Comparison of ENCODE assay signal across 13 cellular contexts in the genomic region with DNA sequence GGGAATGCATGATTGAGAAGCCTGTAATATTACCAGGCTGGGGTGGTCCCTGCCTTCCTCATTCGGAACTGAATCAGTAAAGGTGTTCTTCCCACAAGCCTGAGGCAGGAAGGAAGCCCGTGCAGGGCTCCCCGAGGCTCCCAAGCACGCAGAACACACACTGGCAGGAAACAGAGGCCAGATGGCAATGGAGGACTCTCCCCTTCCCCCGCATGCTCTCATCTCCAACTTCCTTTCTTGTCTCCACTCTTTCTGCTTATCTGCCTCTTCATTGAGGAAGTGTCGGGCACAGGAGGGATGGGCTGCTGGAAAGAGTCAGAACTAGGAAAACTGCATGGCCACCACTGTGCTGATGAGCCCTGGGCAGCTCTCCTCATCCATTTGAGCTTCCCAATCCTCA.
A peak's percentile ranks its signal among the peaks of the same experiment; 100 is the strongest.
DNase-seq lines count a peak whose midpoint lies in the region; ATAC-seq and TF ChIP-seq lines count a peak whose summit lies in the region.
"Had no signal": no experiment of that assay in that cellular context is flagged by ENCODE, and none has a peak within 500 bp of the region (broad histone marks: within the 10 kb centered on the region; RNA-seq: fewer than 3 reads in every experiment).

No MANE protein-coding gene starts in this region.

- H3K4me2 ChIP-seq in Karpas-422 (ENCODE audit: low read depth, low read length, poor library complexity, severe bottlenecking), result peak overlapping the region; percentile 74
- H3K4me2 ChIP-seq in osteoblast (ENCODE audit: insufficient read depth, low read length), result no peak overlapping the region

- peak overlapping the region; percentile 2; the same call in 1 of the 2 replicates for H2AFZ ChIP-seq in Karpas-422 (ENCODE audit: low read length)
- no peak overlapping the region for H2AFZ ChIP-seq in osteoblast (ENCODE audit: low read length)

- no peak for ATAC-seq in GM21360 (IDR thresholded peaks at IDR 0.05; ENCODE audit: unreplicated experiment)
- ATAC-seq: activated CD4-positive, alpha-beta T cell treated with anti-CD3 and anti-CD28 coated beads for 36 hours had no signal

- peak overlapping the region; percentile 79 for H3K9ac ChIP-seq in Karpas-422 (ENCODE audit: low read length)

- peaks cover 84% of the 10 kb centered on the region for H3K4me1 ChIP-seq in Karpas-422 (ENCODE audit: low read length)
- peaks cover 5% of the 10 kb centered on the region for H3K4me1 ChIP-seq in osteoblast (ENCODE audit: insufficient read depth, low read length)
- H3K4me1 ChIP-seq: suprapubic skin had no signal

- DNase-seq in NCI-H510A treated with DMSO at 0.1 percent for 48 hours (lab: John Stamatoyannopoulos, UW), result peak; percentile 90
- no peak for DNase-seq in NCI-H510A (lab: John Stamatoyannopoulos, UW)
- peak; percentile 62 for DNase-seq in Karpas-422
- peak; percentile 72 for DNase-seq in UCSD-AML1 (lab: John Stamatoyannopoulos, UW; ENCODE audit: unreplicated experiment)
- DNase-seq in osteoblast (ENCODE audit: insufficient read length, low spot score, missing footprints), result peak; percentile 57
- no peak for DNase-seq in stimulated activated naive CD4-positive, alpha-beta T cell (lab: John Stamatoyannopoulos, UW)
- DNase-seq in DMS153 (lab: John Stamatoyannopoulos, UW), result no peak
- DNase-seq: activated CD4-positive, alpha-beta T cell treated with anti-CD3 and anti-CD28 coated beads for 36 hours; effector CD4-positive, alpha-beta T cell; hypothalamus; naive B cell had no signal

- H3K79me2 ChIP-seq in Karpas-422 (ENCODE audit: low read length), result peaks cover 46% of the 10 kb centered on the region
- no peaks in the 10 kb centered on the region for H3K79me2 ChIP-seq in osteoblast (ENCODE audit: insufficient read depth, low read length)

- peak overlapping the region; percentile 94 for H3K27ac ChIP-seq in Karpas-422 (ENCODE audit: low read length)
- no peak overlapping the region for H3K27ac ChIP-seq in osteoblast (ENCODE audit: low read depth, low read length)
- H3K27ac ChIP-seq: suprapubic skin had no signal

- H3K4me3 ChIP-seq in Karpas-422 (ENCODE audit: low read length) (peak overlapping the region; percentile 72), osteoblast (ENCODE audit: insufficient read depth, low read length) (no peak overlapping the region)
- H3K4me3 ChIP-seq: suprapubic skin had no signal

- no peaks in the 10 kb centered on the region for H3K9me3 ChIP-seq in Karpas-422 (ENCODE audit: low read length)
- H3K9me3 ChIP-seq in osteoblast (ENCODE audit: low read depth, low read length), result no peaks in the 10 kb centered on the region
- H3K9me3 ChIP-seq: suprapubic skin had no signal

- H3K9me2 ChIP-seq in Karpas-422 (replicated peaks; ENCODE audit: insufficient read depth, low read length), result no peaks in the 10 kb centered on the region

- H4K20me1 ChIP-seq in Karpas-422 (ENCODE audit: insufficient read depth, low read depth, low read length) (no peaks in the 10 kb centered on the region), osteoblast (ENCODE audit: insufficient read depth, low read length) (no peaks in the 10 kb centered on the region)

- H3K36me3 ChIP-seq in Karpas-422 (ENCODE audit: insufficient read depth, low read length) (peaks cover 11% of the 10 kb centered on the region), osteoblast (ENCODE audit: insufficient read depth, low read length) (no peaks in the 10 kb centered on the region)
- H3K36me3 ChIP-seq: suprapubic skin had no signal

- H3K27me3 ChIP-seq in Karpas-422 (ENCODE audit: low read length) (no peaks in the 10 kb centered on the region), osteoblast (ENCODE audit: insufficient read depth, low read length) (no peaks in the 10 kb centered on the region)

- no peak for TF ChIP-seq CTCF in osteoblast (IDR thresholded peaks at IDR 0.05; ENCODE audit: extremely low read depth, low read depth, low read length)

Comparison
In these comparisons a context has a peak if more than half of its experiments do, and no peak if none do; other contexts are left out.
1. DNase-seq: peak in NCI-H510A treated with DMSO at 0.1 percent for 48 hours (single experiment), Karpas-422 (single experiment), UCSD-AML1 (single experiment) and osteoblast (single experiment); none in NCI-H510A (single experiment), stimulated activated naive CD4-positive, alpha-beta T cell (0 of 6) and DMS153 (single experiment).